Comparison of ENCODE assay signal across 24 cellular contexts in genomic region chr15:56677271-56677670, GRCh38.
"Had no signal": no experiment of that assay in that cellular context is flagged by ENCODE, and none has a peak within 500 bp of the region (broad histone marks: within the 10 kb centered on the region; RNA-seq: fewer than 3 reads in every experiment).

No MANE protein-coding gene starts in this region.

- FAIRE-seq: RCC 7860 had no signal

- H3K4me1 ChIP-seq: SJSA1 had no signal

- H3K27ac ChIP-seq: SJSA1, SK-N-MC had no signal

- DNase-seq: IMR-90, Kasumi-1, KG1, MV-4-11, NCI-H1048, NCI-H1105, NCI-H1417, NCI-H1436 treated with DMSO at 0.1 percent for 48 hours, NCI-H187, NCI-H2029, NCI-H2081 treated with DMSO at 0.1 percent for 48 hours, NCI-H2171, NCI-H226, NCI-H446, NCI-H510A, NCI-H524 treated with DMSO at 0.1 percent for 48 hours, NCI-H69, NCI-H774, Right ventricle myocardium superior, RPMI8226, SIG-M5 had no signal

- H3K4me3 ChIP-seq: SJSA1, SK-N-MC had no signal

- H3K9me3 ChIP-seq: SJSA1 had no signal

- H3K27me3 ChIP-seq: SJSA1 had no signal
